Comparison of ENCODE assay signal across 27 cellular contexts in genomic region chr15:71538922-71539321, GRCh38.
DNase-seq lines count a peak whose midpoint lies in the region; TF ChIP-seq lines count a peak whose summit lies in the region.
"Had no signal": no experiment of that assay in that cellular context is flagged by ENCODE, and none has a peak within 500 bp of the region (broad histone marks: within the 10 kb centered on the region; RNA-seq: fewer than 3 reads in every experiment).

No MANE protein-coding gene starts in this region.

- no peak overlapping the region for H3K27ac Mint-ChIP-seq in activated CD4-positive, alpha-beta memory T cell treated with anti-CD3 and anti-CD28 coated beads for 36 hours
- H3K27ac Mint-ChIP-seq: activated CD4-positive, alpha-beta T cell treated with anti-CD3 and anti-CD28 coated beads, Interleukin-2, amount 10 ng/mL, durations not matched to agents 24 days and 14 days; B cell; CD4-positive, alpha-beta memory T cell; HFFc6; stimulated activated naive CD8-positive, alpha-beta T cell treated with anti-CD3 and anti-CD28 coated beads, Interleukin-15, amount 100 ng/mL, for 72 hours had no signal

- DNase-seq in NCI-H748 (lab: John Stamatoyannopoulos, UW; ENCODE audit: unreplicated experiment) (peak; percentile 41), NCI-H748 treated with DMSO at 0.1 percent for 48 hours (lab: John Stamatoyannopoulos, UW) (no peak), NCI-H2171 (lab: John Stamatoyannopoulos, UW) (peak; percentile 9), epithelial cell of prostate (ENCODE audit: low read depth, low spot score) (no peak), vagina (ENCODE audit: extremely low spot score in 2 of 2) (no peak), GM03348 (ENCODE audit: low spot score) (no peak), tibial artery (no peak)
- DNase-seq in activated CD4-positive, alpha-beta memory T cell treated with anti-CD3 and anti-CD28 coated beads for 36 hours: no peak
- DNase-seq: ACHN; activated CD4-positive, alpha-beta T cell treated with anti-CD3 and anti-CD28 coated beads, Interleukin-2, amount 10 ng/mL, durations not matched to agents 24 days and 14 days; activated gamma-delta T cell; activated T-cell treated with anti-CD3 and anti-CD28 coated beads, Interleukin-2, amount 50 U/mL, for 1 hour; CD4-positive, alpha-beta memory T cell; colonic mucosa; effector CD4-positive, alpha-beta T cell; glutamatergic neuron; HFFc6; left ventricle myocardium inferior; NCI-H1048; NCI-H526; right lobe of liver; stimulated activated naive CD8-positive, alpha-beta T cell treated with anti-CD3 and anti-CD28 coated beads, Interleukin-15, amount 100 ng/mL, for 72 hours had no signal

- intact Hi-C loops in vagina (cut with DNase I): no loop called here
- intact Hi-C loops in activated CD4-positive, alpha-beta memory T cell treated with anti-CD3 and anti-CD28 coated beads for 36 hours (cut with micrococcal nuclease): no loop called here
- intact Hi-C loops in tibial artery (cut with DNase I; ENCODE audit: low total_unique reads): no loop called here

- H3K9me3 Mint-ChIP-seq in activated CD4-positive, alpha-beta memory T cell treated with anti-CD3 and anti-CD28 coated beads for 36 hours: peaks cover 2% of the 10 kb centered on the region
- H3K9me3 Mint-ChIP-seq: activated CD4-positive, alpha-beta T cell treated with anti-CD3 and anti-CD28 coated beads, Interleukin-2, amount 10 ng/mL, durations not matched to agents 24 days and 14 days; HFFc6; stimulated activated naive CD8-positive, alpha-beta T cell treated with anti-CD3 and anti-CD28 coated beads, Interleukin-15, amount 100 ng/mL, for 72 hours had no signal

- H3K9me3 ChIP-seq in vagina (no peaks in the 10 kb centered on the region), tibial artery (no peaks in the 10 kb centered on the region)
- H3K9me3 ChIP-seq: ascending aorta, colonic mucosa, left ventricle myocardium inferior, prostate gland, right lobe of liver, thoracic aorta had no signal

- TF ChIP-seq CTCF in vagina (IDR thresholded peaks at IDR 0.05) (no peak), tibial artery (IDR thresholded peaks at IDR 0.05) (no peak)

- H3K4me1 Mint-ChIP-seq in activated CD4-positive, alpha-beta memory T cell treated with anti-CD3 and anti-CD28 coated beads for 36 hours (ENCODE audit: low read depth): no peaks in the 10 kb centered on the region
- H3K4me1 Mint-ChIP-seq: activated CD4-positive, alpha-beta T cell treated with anti-CD3 and anti-CD28 coated beads, Interleukin-2, amount 10 ng/mL, durations not matched to agents 24 days and 14 days; B cell; CD4-positive, alpha-beta memory T cell; stimulated activated naive CD8-positive, alpha-beta T cell treated with anti-CD3 and anti-CD28 coated beads, Interleukin-15, amount 100 ng/mL, for 72 hours had no signal

- H3K27ac ChIP-seq in epithelial cell of prostate: peak overlapping the region; percentile 59
- peak overlapping the region; percentile 16 for H3K27ac ChIP-seq in vagina
- no peak overlapping the region for H3K27ac ChIP-seq in tibial artery
- H3K27ac ChIP-seq: ascending aorta, colonic mucosa, left ventricle myocardium inferior, prostate gland, right lobe of liver, thoracic aorta had no signal

- H3K4me3 Mint-ChIP-seq in activated CD4-positive, alpha-beta memory T cell treated with anti-CD3 and anti-CD28 coated beads for 36 hours: no peak overlapping the region
- H3K4me3 Mint-ChIP-seq: activated CD4-positive, alpha-beta T cell treated with anti-CD3 and anti-CD28 coated beads, Interleukin-2, amount 10 ng/mL, durations not matched to agents 24 days and 14 days; B cell; CD4-positive, alpha-beta memory T cell; HFFc6; stimulated activated naive CD8-positive, alpha-beta T cell treated with anti-CD3 and anti-CD28 coated beads, Interleukin-15, amount 100 ng/mL, for 72 hours had no signal

- H3K27me3 ChIP-seq in vagina (no peaks in the 10 kb centered on the region), tibial artery (no peaks in the 10 kb centered on the region)
- H3K27me3 ChIP-seq: ascending aorta, colonic mucosa, right lobe of liver had no signal

- CTCF ChIA-PET in activated CD4-positive, alpha-beta memory T cell treated with anti-CD3 and anti-CD28 coated beads for 36 hours (lab: Charles Lee): no interaction called here

- no peak for TF ChIP-seq POLR2A in vagina (IDR thresholded peaks at IDR 0.05)

- H3K4me3 ChIP-seq in vagina (no peak overlapping the region), tibial artery (no peak overlapping the region)
- H3K4me3 ChIP-seq: ascending aorta, colonic mucosa, GM12878, left ventricle myocardium inferior, prostate gland, right lobe of liver, thoracic aorta had no signal

- peaks cover 7% of the 10 kb centered on the region for H3K4me1 ChIP-seq in vagina
- no peaks in the 10 kb centered on the region for H3K4me1 ChIP-seq in tibial artery
- H3K4me1 ChIP-seq: ascending aorta, colonic mucosa, prostate gland, right lobe of liver had no signal

- H3K36me3 ChIP-seq in vagina (no peaks in the 10 kb centered on the region), tibial artery (no peaks in the 10 kb centered on the region)
- H3K36me3 ChIP-seq: ascending aorta, colonic mucosa, left ventricle myocardium inferior, prostate gland, right lobe of liver, thoracic aorta had no signal

- POLR2A ChIA-PET in activated CD4-positive, alpha-beta memory T cell treated with anti-CD3 and anti-CD28 coated beads for 36 hours (lab: Charles Lee): no interaction called here

- no peaks in the 10 kb centered on the region for H3K36me3 Mint-ChIP-seq in activated CD4-positive, alpha-beta memory T cell treated with anti-CD3 and anti-CD28 coated beads for 36 hours
- H3K36me3 Mint-ChIP-seq: CD4-positive, alpha-beta memory T cell had no signal

- H3K27me3 Mint-ChIP-seq in activated CD4-positive, alpha-beta memory T cell treated with anti-CD3 and anti-CD28 coated beads for 36 hours: peaks cover 10% of the 10 kb centered on the region

Comparison
In these comparisons a context has a peak if more than half of its experiments do, and no peak if none do; other contexts are left out.
1. DNase-seq: peak in NCI-H748 (single experiment) and NCI-H2171 (single experiment); none in NCI-H748 treated with DMSO at 0.1 percent for 48 hours (single experiment), epithelial cell of prostate (single experiment), vagina (0 of 2), activated CD4-positive, alpha-beta memory T cell treated with anti-CD3 and anti-CD28 coated beads for 36 hours (single experiment), GM03348 (single experiment) and tibial artery (0 of 2).
2. H3K27ac ChIP-seq: peak in epithelial cell of prostate (single experiment) and vagina (single experiment); none in tibial artery (0 of 2).